In genomic region chr7:91264924-91265681, GRCh38 we compare ENCODE assay signal across 8 cellular contexts. TPM values are rescaled to one million over a fixed set of nuclear protein-coding genes. Genes with fewer than 3 reads are reported as not detected.
DNase-seq lines count a peak whose midpoint lies in the region; ATAC-seq, FAIRE-seq and TF ChIP-seq lines count a peak whose summit lies in the region.

No MANE protein-coding gene starts in this region.

- H3K9me1 ChIP-seq in keratinocyte (ENCODE audit: control insufficient read depth, extremely low read depth, insufficient read depth, low read length) = no peaks in the 10 kb centered on the region

- H3K27ac ChIP-seq in keratinocyte (ENCODE audit: control insufficient read depth, insufficient read depth, low read length) (no peak overlapping the region), small intestine (ENCODE audit: low read depth in 1 of 2, low read length in 1 of 2) (peak overlapping the region; percentile 93)

- H3K27me3 ChIP-seq in NT2/D1 (ENCODE audit: insufficient read depth, insufficient read length) (peaks cover 20% of the 10 kb centered on the region), keratinocyte (ENCODE audit: control insufficient read depth, extremely low read depth, insufficient read depth, low read length) (peaks cover 3% of the 10 kb centered on the region), small intestine (ENCODE audit: control insufficient read depth in 2 of 2, insufficient read depth in 2 of 2, low read length in 2 of 2) (peaks cover 0 to 3% of the 10 kb centered on the region in 2 donors)

- peak overlapping the region; percentile 77 for H3K9ac ChIP-seq in NT2/D1 (ENCODE audit: insufficient read length, low read depth)
- H3K9ac ChIP-seq in keratinocyte (ENCODE audit: control insufficient read depth, extremely low read depth, insufficient read depth, low read length) = peak overlapping the region; percentile 66

- H3K79me2 ChIP-seq in keratinocyte (ENCODE audit: control insufficient read depth, insufficient read depth, low read length) = no peaks in the 10 kb centered on the region

- H3K36me3 ChIP-seq in NT2/D1 (ENCODE audit: insufficient read depth, insufficient read length, low read length) = peaks cover 11% of the 10 kb centered on the region
- H3K36me3 ChIP-seq in keratinocyte (ENCODE audit: control insufficient read depth in 2 of 2, extremely low read depth in 1 of 2, insufficient read depth in 2 of 2, low read length in 2 of 2) = no peaks in the 10 kb centered on the region
- no peaks in the 10 kb centered on the region for H3K36me3 ChIP-seq in small intestine (ENCODE audit: control insufficient read depth in 2 of 2, insufficient read depth in 2 of 2, low read length in 2 of 2)

- H3K9me3 ChIP-seq in NT2/D1 (ENCODE audit: insufficient read depth, low read length) = no peaks in the 10 kb centered on the region
- no peaks in the 10 kb centered on the region for H3K9me3 ChIP-seq in keratinocyte (ENCODE audit: control insufficient read depth, low read depth, low read length)
- no peaks in the 10 kb centered on the region for H3K9me3 ChIP-seq in small intestine (ENCODE audit: control insufficient read depth, low read depth)

- DNase-seq in EH (ENCODE audit: low read depth) (peak; percentile 74), NT2/D1 (ENCODE audit: low read depth, low spot score) (peak; percentile 32), cardiac fibroblast (ENCODE audit: low read depth in 2 of 2) (peak; percentile 76 to 79), keratinocyte (ENCODE audit: low read depth, low spot score) (no peak), small intestine (peak; percentile 69), iPS-NIHi7 (ENCODE audit: extremely low spot score) (no peak)

- H3K4me1 ChIP-seq in NT2/D1 (ENCODE audit: insufficient read depth, insufficient read length) (peaks cover 7% of the 10 kb centered on the region), keratinocyte (ENCODE audit: control insufficient read depth, extremely low read depth, insufficient read depth, low read length) (peaks cover 11% of the 10 kb centered on the region), small intestine (ENCODE audit: control insufficient read depth in 2 of 2, insufficient read depth in 1 of 2, low read depth in 1 of 2, low read length in 1 of 2) (peaks cover 0 to 9% of the 10 kb centered on the region in 2 donors)

- TF ChIP-seq CTCF in cardiac fibroblast (IDR thresholded peaks at IDR 0.05; ENCODE audit: low read depth, low read length) (no peak), keratinocyte (optimal IDR thresholded peaks at IDR 0.05 in 1 of 3, IDR thresholded peaks at IDR 0.05 in 1 of 3, conservative IDR thresholded peaks at IDR 0.05 in 1 of 3; ENCODE audit: extremely low read depth in 1 of 3, insufficient read depth in 2 of 3, low read length in 3 of 3) (no peak)

- H2AFZ ChIP-seq in keratinocyte (ENCODE audit: control insufficient read depth, low read length) = peak overlapping the region; percentile 98

- no peaks in the 10 kb centered on the region for H4K20me1 ChIP-seq in keratinocyte (ENCODE audit: control insufficient read depth, extremely low read depth, insufficient read depth, low read length)

- peak; percentile 33 for ATAC-seq in GM21381 (IDR thresholded peaks at IDR 0.05; ENCODE audit: unreplicated experiment)
- peak; percentile 23 for ATAC-seq in HG03565 (IDR thresholded peaks at IDR 0.05; ENCODE audit: unreplicated experiment)

- H3K4me2 ChIP-seq in keratinocyte (ENCODE audit: control insufficient read depth, extremely low read depth, insufficient read depth, low read depth, low read length) = peak overlapping the region; percentile 86

- H3K4me3 ChIP-seq in NT2/D1 (ENCODE audit: insufficient read length, low read depth) (peak overlapping the region; percentile 63), cardiac fibroblast (replicated peaks in 1 of 2; ENCODE audit: low read depth in 2 of 2, low read length in 2 of 2) (peak overlapping the region; percentile 71 to 72), keratinocyte (ENCODE audit: control insufficient read depth in 2 of 3, extremely low read depth in 1 of 3, insufficient read depth in 2 of 3, low read depth in 1 of 3, low read length in 3 of 3) (peak overlapping the region; percentile 55 to 76 (median 70)), small intestine (ENCODE audit: low read depth in 1 of 2, low read length in 2 of 2) (peak overlapping the region; percentile 72 to 74)

- dilution Hi-C loops in keratinocyte (cut with MboI; ENCODE audit: extremely low pct_ligation_motif_present, low sequenced_read_pairs) = no loop called here

- WGBS in small intestine, 3 donors = 1 to 2% (median 1%) methylated on average over 57 to 78 of the region's 78 CpGs

- FAIRE-seq in keratinocyte (lab: Jason Lieb, UNC) (no peak), small intestine (lab: Jason Lieb, UNC) (no peak)

RNA-seq across cellular contexts. Expression of gene FZD1, which starts 0.9 kb away (rescaled TPM):
- polyA plus RNA-seq in keratinocyte = 1.3 to 1.5 TPM (median 1.3 TPM) in 3 replicates
- polyA plus RNA-seq in keratinocyte (2011; ENCODE audit: low read depth) = 0.46 TPM
- 0.81 and 1.1 TPM in 2 replicates for polyA plus RNA-seq in keratinocyte (2011; cell fraction: cytosol; rRNA removed)
- polyA plus RNA-seq in keratinocyte (2011; cell fraction: nucleus; rRNA removed) = 1.8 and 2.2 TPM in 2 replicates
- 1.5 and 1.6 TPM in 2 replicates for polyA plus RNA-seq in keratinocyte (2012; ENCODE audit: low replicate concordance)
- polyA minus RNA-seq in keratinocyte = 1.8 to 2.6 TPM (median 2.0 TPM) in 3 replicates
- 4.0 TPM for polyA minus RNA-seq in keratinocyte (2011; cell fraction: cytosol; rRNA and poly(A)+ RNA removed)
- 4.1 and 4.2 TPM in 2 replicates for polyA minus RNA-seq in keratinocyte (2011; cell fraction: nucleus; rRNA and poly(A)+ RNA removed)
- 1 to 10 TPM; 1.8 to 4.9 (median 1.9) TPM for polyA plus RNA-seq in small intestine

Comparison
In these comparisons a context has a peak if more than half of its experiments do, and no peak if none do; other contexts are left out.
1. DNase-seq: peak in EH (single experiment), NT2/D1 (single experiment), cardiac fibroblast (2 of 2) and small intestine (single experiment); none in keratinocyte (single experiment) and iPS-NIHi7 (single experiment).
2. Peak in every context shown above with its lines, with median percentiles within 50 percentile points of each other: H3K4me3 ChIP-seq.